20 cellular contexts compared by ENCODE assay signal in genomic region chr12:5160827-5161226, GRCh38.
DNase-seq lines count a peak whose midpoint lies in the region; FAIRE-seq and TF ChIP-seq lines count a peak whose summit lies in the region.
"Had no signal": no experiment of that assay in that cellular context is flagged by ENCODE, and none has a peak within 500 bp of the region (broad histone marks: within the 10 kb centered on the region; RNA-seq: fewer than 3 reads in every experiment).

No MANE protein-coding gene starts in this region.

- H2AK5ac ChIP-seq in H9 (ENCODE audit: insufficient read length, low read length), result no peak overlapping the region

- H3K23me2 ChIP-seq in H9 (ENCODE audit: insufficient read length, low read depth, low read length, poor library complexity, severe bottlenecking), result no peaks in the 10 kb centered on the region

- H3K4me3 ChIP-seq in astrocyte (ENCODE audit: insufficient read depth, low read depth, low read length) (no peak overlapping the region), osteoblast (ENCODE audit: insufficient read depth, low read length) (no peak overlapping the region)
- H3K4me3 ChIP-seq: A549; BLaER1 treated with 17β-estradiol and CSF1 and Interleukin-3, amounts not matched to agents 10 nM and 100 nM had no signal

- H3K79me2 ChIP-seq in H9 (ENCODE audit: insufficient read depth, low read length) (peaks cover 1% of the 10 kb centered on the region; the same call in 1 of the 2 replicates), astrocyte (ENCODE audit: insufficient read depth, low read length) (no peaks in the 10 kb centered on the region), osteoblast (ENCODE audit: insufficient read depth, low read length) (no peaks in the 10 kb centered on the region)

- DNase-seq in H9 (peak; percentile 14), astrocyte (ENCODE audit: low read depth) (no peak), osteoblast (ENCODE audit: insufficient read length, low spot score, missing footprints) (peak; percentile 73), middle frontal gyrus (ENCODE audit: extremely low spot score, low spot score) (no peak), NCI-H2227 (lab: John Stamatoyannopoulos, UW; ENCODE audit: unreplicated experiment) (no peak)
- DNase-seq: AML-193; Caco-2; Calu3; CD4-positive, alpha-beta T cell; CD8-positive, alpha-beta T cell; DMS79 treated with DMSO at 0.1 percent for 48 hours; GF-D8 had no signal

- no peaks in the 10 kb centered on the region for H3K9me3 Mint-ChIP-seq in H9
- no peaks in the 10 kb centered on the region for H3K9me3 Mint-ChIP-seq in astrocyte (ENCODE audit: unreplicated experiment)
- H3K9me3 Mint-ChIP-seq: CD4-positive, alpha-beta T cell; CD8-positive, alpha-beta T cell had no signal

- H2AFZ ChIP-seq in H9 (ENCODE audit: low read length), result no peak overlapping the region
- H2AFZ ChIP-seq in astrocyte (ENCODE audit: low read depth, low read length), result no peak overlapping the region
- no peak overlapping the region for H2AFZ ChIP-seq in osteoblast (ENCODE audit: low read length)

- H3K36me3 Mint-ChIP-seq in H9 (ENCODE audit: insufficient read depth in 1 of 3, low read depth in 3 of 3), result no peaks in the 10 kb centered on the region
- peaks cover 1% of the 10 kb centered on the region for H3K36me3 Mint-ChIP-seq in astrocyte (ENCODE audit: low read depth, unreplicated experiment)
- H3K36me3 Mint-ChIP-seq: CD8-positive, alpha-beta T cell had no signal

- H3K4ac ChIP-seq in H9 (ENCODE audit: low read depth, low read length), result no peak overlapping the region

- no CpG with 5 or more reads among the region's 1 CpG for WGBS in H9 (ENCODE audit: extremely low coverage, insufficient read length, low lambda C conversion rate)

- no peak overlapping the region for H4K5ac ChIP-seq in H9 (ENCODE audit: insufficient read length, low read depth, low read length)

- H3K9ac ChIP-seq in H9 (ENCODE audit: extremely low read depth, insufficient read length, low read length) (no peak overlapping the region), astrocyte (ENCODE audit: low read length) (no peak overlapping the region)
- H3K9ac ChIP-seq: BLaER1 treated with 17β-estradiol and CSF1 and Interleukin-3, amounts not matched to agents 10 nM and 100 nM had no signal

- H3K27me3 ChIP-seq in H9 (ENCODE audit: insufficient read depth, low read length) (no peaks in the 10 kb centered on the region), astrocyte (ENCODE audit: insufficient read depth, low read length) (no peaks in the 10 kb centered on the region), osteoblast (ENCODE audit: insufficient read depth, low read length) (no peaks in the 10 kb centered on the region)
- H3K27me3 ChIP-seq: BLaER1 treated with 17β-estradiol and CSF1 and Interleukin-3, amounts not matched to agents 10 nM and 100 nM had no signal

- H3K79me1 ChIP-seq in H9 (ENCODE audit: insufficient read depth, low read depth, low read length, poor library complexity, severe bottlenecking), result no peaks in the 10 kb centered on the region

- no peak overlapping the region for H2BK15ac ChIP-seq in H9 (ENCODE audit: low read depth, low read length)

- no peak overlapping the region for H3K4me3 Mint-ChIP-seq in H9
- H3K4me3 Mint-ChIP-seq in astrocyte (ENCODE audit: unreplicated experiment), result no peak overlapping the region
- H3K4me3 Mint-ChIP-seq: B cell; CD4-positive, alpha-beta T cell; CD8-positive, alpha-beta T cell had no signal

- no peak overlapping the region for H3K4me2 ChIP-seq in H9 (ENCODE audit: insufficient read depth, insufficient read length, low read length)
- no peak overlapping the region for H3K4me2 ChIP-seq in astrocyte (ENCODE audit: low read length)
- no peak overlapping the region for H3K4me2 ChIP-seq in osteoblast (ENCODE audit: insufficient read depth, low read length)
- H3K4me2 ChIP-seq: A549; BLaER1 treated with 17β-estradiol and CSF1 and Interleukin-3, amounts not matched to agents 10 nM and 100 nM had no signal

- TF ChIP-seq CTCF in H9 (conservative IDR thresholded peaks at IDR 0.05) (no peak), astrocyte (IDR thresholded peaks at IDR 0.05; ENCODE audit: insufficient read depth, low read depth, low read length) (no peak), osteoblast (IDR thresholded peaks at IDR 0.05; ENCODE audit: extremely low read depth, low read depth, low read length) (no peak)

- H3K4me1 ChIP-seq in H9 (ENCODE audit: insufficient read depth, low read length) (no peaks in the 10 kb centered on the region), astrocyte (ENCODE audit: insufficient read depth, low read length) (peaks cover 17% of the 10 kb centered on the region), osteoblast (ENCODE audit: insufficient read depth, low read length) (no peaks in the 10 kb centered on the region)
- H3K4me1 ChIP-seq: A549; BLaER1 treated with 17β-estradiol and CSF1 and Interleukin-3, amounts not matched to agents 10 nM and 100 nM; Caco-2 had no signal

- H2BK12ac ChIP-seq in H9 (ENCODE audit: insufficient read length, low read depth, low read length), result no peak overlapping the region

- H3K36me3 ChIP-seq in astrocyte (ENCODE audit: insufficient read depth, low read length), result no peaks in the 10 kb centered on the region
- H3K36me3 ChIP-seq in osteoblast (ENCODE audit: insufficient read depth, low read length), result no peaks in the 10 kb centered on the region
- H3K36me3 ChIP-seq: BLaER1 treated with 17β-estradiol and CSF1 and Interleukin-3, amounts not matched to agents 10 nM and 100 nM had no signal

- no peak for FAIRE-seq in astrocyte (lab: Jason Lieb, UNC)
- FAIRE-seq: A549, D721Med, G401.6, GM12891 had no signal

- H2BK5ac ChIP-seq in H9 (ENCODE audit: insufficient read length, low read length), result no peak overlapping the region

- H2BK120ac ChIP-seq in H9 (ENCODE audit: low read depth, low read length, poor library complexity, severe bottlenecking), result no peak overlapping the region

- no peak overlapping the region for H3T11ph ChIP-seq in H9 (ENCODE audit: low read length)

- H3K18ac ChIP-seq in H9 (ENCODE audit: insufficient read length, low read depth, low read length), result no peak overlapping the region

- H4K91ac ChIP-seq in H9 (ENCODE audit: insufficient read length, low read depth, low read length), result no peak overlapping the region

- H3K27me3 Mint-ChIP-seq in H9 (ENCODE audit: low read depth), result peaks cover 2% of the 10 kb centered on the region
- peaks cover 8% of the 10 kb centered on the region for H3K27me3 Mint-ChIP-seq in astrocyte (ENCODE audit: low read depth, unreplicated experiment)

- H3K9me3 ChIP-seq in H9 (ENCODE audit: control insufficient read depth, low read depth, low read length), result no peaks in the 10 kb centered on the region
- H3K9me3 ChIP-seq in astrocyte (ENCODE audit: insufficient read depth, low read depth, low read length), result no peaks in the 10 kb centered on the region
- H3K9me3 ChIP-seq in osteoblast (ENCODE audit: low read depth, low read length), result no peaks in the 10 kb centered on the region
- H3K9me3 ChIP-seq: A549; BLaER1 treated with 17β-estradiol and CSF1 and Interleukin-3, amounts not matched to agents 10 nM and 100 nM; Caco-2 had no signal

- H4K20me1 ChIP-seq in H9 (ENCODE audit: control insufficient read depth, insufficient read depth, insufficient read length) (no peaks in the 10 kb centered on the region), astrocyte (ENCODE audit: insufficient read depth, low read length) (no peaks in the 10 kb centered on the region), osteoblast (ENCODE audit: insufficient read depth, low read length) (no peaks in the 10 kb centered on the region)
- H4K20me1 ChIP-seq: BLaER1 treated with 17β-estradiol and CSF1 and Interleukin-3, amounts not matched to agents 10 nM and 100 nM had no signal

- no peak overlapping the region for H3K14ac ChIP-seq in H9 (ENCODE audit: insufficient read depth, low read length)

- no peak overlapping the region for H3K27ac Mint-ChIP-seq in H9
- H3K27ac Mint-ChIP-seq in astrocyte (ENCODE audit: unreplicated experiment), result peak overlapping the region; percentile 50
- H3K27ac Mint-ChIP-seq: B cell; CD4-positive, alpha-beta T cell; CD8-positive, alpha-beta T cell had no signal

- no peak overlapping the region for H3K23ac ChIP-seq in H9 (ENCODE audit: insufficient read length, low read depth, low read length)

- no peak overlapping the region for H4K8ac ChIP-seq in H9 (replicated peaks; ENCODE audit: insufficient read length, low read depth, low read length)

- H3K4me1 Mint-ChIP-seq in H9, result no peaks in the 10 kb centered on the region
- peaks cover 14% of the 10 kb centered on the region for H3K4me1 Mint-ChIP-seq in astrocyte (ENCODE audit: low read depth, unreplicated experiment)
- H3K4me1 Mint-ChIP-seq: B cell had no signal

- no peak overlapping the region for H3K56ac ChIP-seq in H9 (ENCODE audit: insufficient read length, low read depth, low read length)

- H3K27ac ChIP-seq in H9 (ENCODE audit: insufficient read length, low read depth, low read length), result no peak overlapping the region
- no peak overlapping the region for H3K27ac ChIP-seq in astrocyte (ENCODE audit: low read depth, low read length)
- no peak overlapping the region for H3K27ac ChIP-seq in osteoblast (ENCODE audit: low read depth, low read length)
- H3K27ac ChIP-seq: 22Rv1; A549; BLaER1 treated with 17β-estradiol and CSF1 and Interleukin-3, amounts not matched to agents 10 nM and 100 nM; C4-2B had no signal

- H2BK20ac ChIP-seq in H9 (ENCODE audit: low read depth, low read length, poor library complexity, severe bottlenecking), result no peak overlapping the region

Comparison
In these comparisons a context has a peak if more than half of its experiments do, and no peak if none do; other contexts are left out.
1. DNase-seq: peak in H9 (single experiment) and osteoblast (single experiment); none in astrocyte (single experiment), middle frontal gyrus (single experiment) and NCI-H2227 (single experiment).